Comparison of ENCODE assay signal across 13 cellular contexts in genomic region chr3:133548090-133548489, GRCh38. TPM values are rescaled to one million over a fixed set of nuclear protein-coding genes. Genes with fewer than 3 reads are reported as not detected.
DNase-seq lines count a peak whose midpoint lies in the region; ATAC-seq, FAIRE-seq and TF ChIP-seq lines count a peak whose summit lies in the region.
"Had no signal": no experiment of that assay in that cellular context is flagged by ENCODE, and none has a peak within 500 bp of the region (broad histone marks: within the 10 kb centered on the region; RNA-seq: fewer than 3 reads in every experiment).

No MANE protein-coding gene starts in this region.

- ATAC-seq in left cardiac atrium = peak; percentile 36 to 65

- intact Hi-C loops in left cardiac atrium (cut with DNase I) = no loop called here
- intact Hi-C loops in sigmoid colon (cut with DNase I) = no loop called here

- 73 to 80% methylated on average over 2 of the region's 2 CpGs for WGBS in sigmoid colon, 2 donors

- peaks cover 21% of the 10 kb centered on the region for H3K4me1 ChIP-seq in SJSA1 (replicated peaks)
- H3K4me1 ChIP-seq in sigmoid colon = peaks cover 0 to 21% (median 14%) of the 10 kb centered on the region in 4 donors

- H3K36me3 ChIP-seq in SJSA1 (no peaks in the 10 kb centered on the region), sigmoid colon (no peaks in the 10 kb centered on the region)

- no peak for TF ChIP-seq EP300 in sigmoid colon (IDR thresholded peaks at IDR 0.05)

- peak; percentile 22 for DNase-seq in GM04504 (ENCODE audit: low read depth)
- no peak for DNase-seq in SJSA1 (ENCODE audit: low read depth in 1 of 2, low spot score in 2 of 2)
- no peak for DNase-seq in left cardiac atrium
- no peak for DNase-seq in sigmoid colon
- no peak for DNase-seq in dermis blood vessel endothelial cell
- DNase-seq in H54 (ENCODE audit: insufficient read length, low spot score) = no peak
- DNase-seq in HPDE6-E6E7 (ENCODE audit: extremely low spot score) = no peak
- no peak for DNase-seq in activated naive CD4-positive, alpha-beta T cell (lab: John Stamatoyannopoulos, UW)
- DNase-seq: activated naive CD8-positive, alpha-beta T cell treated with anti-CD3 and anti-CD28 coated beads, Interleukin-2, amount 10 ng/mL, durations not matched to agents 7 days and 5 days; C1 segment of cervical spinal cord; effector CD4-positive, alpha-beta T cell; hippocampal formation; NCI-H748 treated with DMSO at 0.1 percent for 48 hours had no signal

- FAIRE-seq in H54 (lab: Jason Lieb, UNC) = no peak

- H3K27me3 ChIP-seq in SJSA1 (replicated peaks) = no peaks in the 10 kb centered on the region
- no peaks in the 10 kb centered on the region for H3K27me3 ChIP-seq in sigmoid colon

- H3K4me3 ChIP-seq in SJSA1 (no peak overlapping the region), sigmoid colon (no peak overlapping the region)

- no peak for TF ChIP-seq CTCF in sigmoid colon (IDR thresholded peaks at IDR 0.05)

- TF ChIP-seq POLR2A in sigmoid colon (IDR thresholded peaks at IDR 0.05) (no peak), H54 (IDR thresholded peaks at IDR 0.05; ENCODE audit: low read depth, low read length) (no peak)

- H3K9me3 ChIP-seq in SJSA1 (replicated peaks) = peaks cover 3% of the 10 kb centered on the region; the same call in 1 of the 2 replicates
- no peaks in the 10 kb centered on the region for H3K9me3 ChIP-seq in sigmoid colon

- H3K27ac ChIP-seq in SJSA1 = peak overlapping the region; percentile 75
- peak overlapping the region in 3 of 4 donors; percentile 55 to 82 (median 63) for H3K27ac ChIP-seq in sigmoid colon

RNA-seq across cellular contexts. Expression of gene CDV3, which starts 25.4 kb away (rescaled TPM):
- 119 and 134 TPM in 2 replicates for total RNA-seq in SJSA1 (2014; rRNA removed; shearing (Covaris generic))
- total RNA-seq in left cardiac atrium = 100 to 1,000 TPM; 117 to 157 TPM
- total RNA-seq in sigmoid colon = 100 to 1,000 TPM in 3 of 4 donors, 10 to 100 TPM in 1; 93.1 to 120 (median 111) TPM
- polyA plus RNA-seq in sigmoid colon = 100 to 1,000 TPM in 1 of 3 donors, 10 to 100 TPM in 2; 63.7 to 105 (median 74.2) TPM
- 226 and 279 TPM in 2 replicates for total RNA-seq in dermis blood vessel endothelial cell
